9 cellular contexts compared by ENCODE assay signal in the genomic region with DNA sequence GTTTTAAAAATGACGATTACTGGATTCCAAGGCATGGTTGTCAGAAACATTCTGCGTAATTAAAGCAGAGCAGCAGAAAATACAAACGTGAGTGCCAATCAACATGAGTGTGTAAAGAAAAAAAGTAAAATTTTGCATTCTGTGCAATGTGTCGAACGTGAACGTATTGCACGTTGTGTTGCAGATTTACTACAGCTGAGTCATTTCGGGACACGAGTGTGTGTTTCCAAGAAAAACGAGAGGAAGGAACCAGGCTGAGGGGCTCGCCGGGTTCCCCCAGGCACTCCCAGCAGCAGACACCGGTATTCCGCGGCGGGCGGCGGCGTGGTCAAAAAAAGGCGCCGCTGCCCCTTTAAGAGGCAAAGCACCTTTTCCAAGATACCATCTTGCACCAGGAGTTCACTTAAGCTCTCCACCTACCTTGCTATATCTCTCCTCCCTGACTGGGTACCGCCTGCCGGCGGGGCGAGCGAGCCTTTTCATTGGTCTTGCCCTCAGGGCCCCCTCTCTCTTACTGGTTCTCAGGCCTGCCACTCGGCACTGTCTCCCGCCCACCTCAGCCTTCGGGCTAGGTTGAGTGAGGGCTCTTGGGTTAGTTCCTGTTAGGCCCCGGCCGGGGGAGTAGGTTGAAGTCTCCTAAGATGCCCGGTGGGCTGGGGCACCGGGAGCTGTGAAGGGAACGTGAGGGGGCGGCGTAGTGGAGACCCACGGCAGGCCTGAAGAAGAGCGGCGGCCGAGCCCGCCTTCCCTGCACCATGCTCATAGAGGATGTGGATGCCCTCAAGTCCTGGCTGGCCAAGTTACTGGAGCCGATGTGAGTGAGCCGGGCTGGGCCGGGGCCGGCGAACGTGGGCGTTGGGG. TPM values are rescaled to one million over a fixed set of nuclear protein-coding genes. Genes with fewer than 3 reads are reported as not detected.
A peak's percentile ranks its signal among the peaks of the same experiment; 100 is the strongest.
DNase-seq lines count a peak whose midpoint lies in the region; ATAC-seq lines count a peak whose summit lies in the region.
"Had no signal": no experiment of that assay in that cellular context is flagged by ENCODE, and none has a peak within 500 bp of the region (broad histone marks: within the 10 kb centered on the region; RNA-seq: fewer than 3 reads in every experiment).

A gene with protein sequence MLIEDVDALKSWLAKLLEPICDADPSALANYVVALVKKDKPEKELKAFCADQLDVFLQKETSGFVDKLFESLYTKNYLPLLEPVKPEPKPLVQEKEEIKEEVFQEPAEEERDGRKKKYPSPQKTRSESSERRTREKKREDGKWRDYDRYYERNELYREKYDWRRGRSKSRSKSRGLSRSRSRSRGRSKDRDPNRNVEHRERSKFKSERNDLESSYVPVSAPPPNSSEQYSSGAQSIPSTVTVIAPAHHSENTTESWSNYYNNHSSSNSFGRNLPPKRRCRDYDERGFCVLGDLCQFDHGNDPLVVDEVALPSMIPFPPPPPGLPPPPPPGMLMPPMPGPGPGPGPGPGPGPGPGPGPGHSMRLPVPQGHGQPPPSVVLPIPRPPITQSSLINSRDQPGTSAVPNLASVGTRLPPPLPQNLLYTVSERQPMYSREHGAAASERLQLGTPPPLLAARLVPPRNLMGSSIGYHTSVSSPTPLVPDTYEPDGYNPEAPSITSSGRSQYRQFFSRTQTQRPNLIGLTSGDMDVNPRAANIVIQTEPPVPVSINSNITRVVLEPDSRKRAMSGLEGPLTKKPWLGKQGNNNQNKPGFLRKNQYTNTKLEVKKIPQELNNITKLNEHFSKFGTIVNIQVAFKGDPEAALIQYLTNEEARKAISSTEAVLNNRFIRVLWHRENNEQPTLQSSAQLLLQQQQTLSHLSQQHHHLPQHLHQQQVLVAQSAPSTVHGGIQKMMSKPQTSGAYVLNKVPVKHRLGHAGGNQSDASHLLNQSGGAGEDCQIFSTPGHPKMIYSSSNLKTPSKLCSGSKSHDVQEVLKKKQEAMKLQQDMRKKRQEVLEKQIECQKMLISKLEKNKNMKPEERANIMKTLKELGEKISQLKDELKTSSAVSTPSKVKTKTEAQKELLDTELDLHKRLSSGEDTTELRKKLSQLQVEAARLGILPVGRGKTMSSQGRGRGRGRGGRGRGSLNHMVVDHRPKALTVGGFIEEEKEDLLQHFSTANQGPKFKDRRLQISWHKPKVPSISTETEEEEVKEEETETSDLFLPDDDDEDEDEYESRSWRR (plus strand): TSS at position 595 of the 861 bp plus-strand sequence. CDS start 161 bp downstream, at position 756.

- no peak within 1 kb of the TSS for H3K27ac Mint-ChIP-seq in activated CD4-positive, alpha-beta T cell treated with anti-CD3 and anti-CD28 coated beads, Interleukin-2, amount 10 ng/mL, durations not matched to agents 24 days and 14 days
- H3K27ac Mint-ChIP-seq: nephron had no signal

- H3K4me1 Mint-ChIP-seq in activated CD4-positive, alpha-beta T cell treated with anti-CD3 and anti-CD28 coated beads, Interleukin-2, amount 10 ng/mL, durations not matched to agents 24 days and 14 days = peaks cover 12% of the 10 kb centered on the region

- H4K20me1 ChIP-seq in BLaER1 treated with 17β-estradiol and CSF1 and Interleukin-3, amounts not matched to agents 10 nM and 100 nM = peaks cover 27 to 43% (median 41%) of the 10 kb centered on the region in 11 experiments; a peak in 20 of 22 replicates

- no peaks in the 10 kb centered on the region for H3K36me3 Mint-ChIP-seq in activated CD4-positive, alpha-beta T cell treated with anti-CD3 and anti-CD28 coated beads, Interleukin-2, amount 10 ng/mL, durations not matched to agents 24 days and 14 days (ENCODE audit: low read depth)

- H3K9ac ChIP-seq in BLaER1 treated with 17β-estradiol and CSF1 and Interleukin-3, amounts not matched to agents 10 nM and 100 nM = peak within 1 kb of the TSS; percentile 81 to 94 (median 87)

- H3K4me1 ChIP-seq in BLaER1 treated with 17β-estradiol and CSF1 and Interleukin-3, amounts not matched to agents 10 nM and 100 nM = peaks cover 22 to 39% (median 27%) of the 10 kb centered on the region in 10 experiments

- intact Hi-C loops in activated CD4-positive, alpha-beta T cell treated with anti-CD3 and anti-CD28 coated beads, Interleukin-2, amount 10 ng/mL, durations not matched to agents 24 days and 14 days (cut with micrococcal nuclease) = loop anchor here (1.0 to 2.0 kb wide), 3 partner anchors 21 to 244 kb away; partner anchors contain the start of genes LARS1 and TCERG1

- peak within 1 kb of the TSS; percentile 85 to 97 (median 93) for H3K4me2 ChIP-seq in BLaER1 treated with 17β-estradiol and CSF1 and Interleukin-3, amounts not matched to agents 10 nM and 100 nM

- DNase-seq in NCI-H526 treated with DMSO at 0.1 percent for 48 hours (lab: John Stamatoyannopoulos, UW) (peak; percentile 99), dermis blood vessel endothelial cell (peak; percentile 98), left lobe of liver (ENCODE audit: low spot score) (peak; percentile 98)
- peak; percentile 99 for DNase-seq in activated CD4-positive, alpha-beta T cell treated with anti-CD3 and anti-CD28 coated beads, Interleukin-2, amount 10 ng/mL, durations not matched to agents 24 days and 14 days
- DNase-seq in stimulated activated CD4-positive, alpha-beta T cell treated with anti-CD3 and anti-CD28 coated beads, Interleukin-2, amount 100 ng/mL, for 4 hours (ENCODE audit: low read depth) = peak; percentile 96

- no peak within 1 kb of the TSS for H3K4me3 Mint-ChIP-seq in activated CD4-positive, alpha-beta T cell treated with anti-CD3 and anti-CD28 coated beads, Interleukin-2, amount 10 ng/mL, durations not matched to agents 24 days and 14 days
- H3K4me3 Mint-ChIP-seq: nephron had no signal

- ATAC-seq in GM19328 (IDR thresholded peaks at IDR 0.05; ENCODE audit: unreplicated experiment) (peak; percentile 100), HG03469 (IDR thresholded peaks at IDR 0.05; ENCODE audit: unreplicated experiment) (peak; percentile 99), left lobe of liver (peak; percentile 99)

- H3K4me3 ChIP-seq in BLaER1 treated with 17β-estradiol and CSF1 and Interleukin-3, amounts not matched to agents 10 nM and 100 nM = peak within 1 kb of the TSS; percentile 74 to 89 (median 84)

- H3K9me3 Mint-ChIP-seq in activated CD4-positive, alpha-beta T cell treated with anti-CD3 and anti-CD28 coated beads, Interleukin-2, amount 10 ng/mL, durations not matched to agents 24 days and 14 days = no peaks in the 10 kb centered on the region
- H3K9me3 Mint-ChIP-seq: nephron had no signal

- no peaks in the 10 kb centered on the region for H3K27me3 Mint-ChIP-seq in activated CD4-positive, alpha-beta T cell treated with anti-CD3 and anti-CD28 coated beads, Interleukin-2, amount 10 ng/mL, durations not matched to agents 24 days and 14 days

- H3K27me3 ChIP-seq in BLaER1 treated with 17β-estradiol and CSF1 and Interleukin-3, amounts not matched to agents 10 nM and 100 nM = no peaks in the 10 kb centered on the region

- peak within 1 kb of the TSS; percentile 68 to 90 (median 86); a peak in 21 of 22 replicates for H3K27ac ChIP-seq in BLaER1 treated with 17β-estradiol and CSF1 and Interleukin-3, amounts not matched to agents 10 nM and 100 nM

- H3K9me3 ChIP-seq in BLaER1 treated with 17β-estradiol and CSF1 and Interleukin-3, amounts not matched to agents 10 nM and 100 nM (replicated peaks in 1 of 11) = no peaks in the 10 kb centered on the region

- peaks cover 0 to 11% (median 6%) of the 10 kb centered on the region in 11 experiments; a peak in 8 of 22 replicates for H3K36me3 ChIP-seq in BLaER1 treated with 17β-estradiol and CSF1 and Interleukin-3, amounts not matched to agents 10 nM and 100 nM

RNA-seq across cellular contexts. Expression of the gene that starts here (rescaled TPM):
- 28.9 and 33.2 TPM in 2 replicates for total RNA-seq in activated CD4-positive, alpha-beta T cell treated with anti-CD3 and anti-CD28 coated beads, Interleukin-2, amount 10 ng/mL, durations not matched to agents 24 days and 14 days
- 26.2 and 35.7 TPM in 2 replicates for total RNA-seq in dermis blood vessel endothelial cell
- 5.6 TPM for total RNA-seq in left lobe of liver

Comparison
In these comparisons a context has a peak if more than half of its experiments do, and no peak if none do; other contexts are left out.
1. Peak in every context shown above with its lines: DNase-seq, ATAC-seq, H3K4me3 ChIP-seq and H3K27ac ChIP-seq.